ENCODE assay signal across 19 cellular contexts in the genomic region with DNA sequence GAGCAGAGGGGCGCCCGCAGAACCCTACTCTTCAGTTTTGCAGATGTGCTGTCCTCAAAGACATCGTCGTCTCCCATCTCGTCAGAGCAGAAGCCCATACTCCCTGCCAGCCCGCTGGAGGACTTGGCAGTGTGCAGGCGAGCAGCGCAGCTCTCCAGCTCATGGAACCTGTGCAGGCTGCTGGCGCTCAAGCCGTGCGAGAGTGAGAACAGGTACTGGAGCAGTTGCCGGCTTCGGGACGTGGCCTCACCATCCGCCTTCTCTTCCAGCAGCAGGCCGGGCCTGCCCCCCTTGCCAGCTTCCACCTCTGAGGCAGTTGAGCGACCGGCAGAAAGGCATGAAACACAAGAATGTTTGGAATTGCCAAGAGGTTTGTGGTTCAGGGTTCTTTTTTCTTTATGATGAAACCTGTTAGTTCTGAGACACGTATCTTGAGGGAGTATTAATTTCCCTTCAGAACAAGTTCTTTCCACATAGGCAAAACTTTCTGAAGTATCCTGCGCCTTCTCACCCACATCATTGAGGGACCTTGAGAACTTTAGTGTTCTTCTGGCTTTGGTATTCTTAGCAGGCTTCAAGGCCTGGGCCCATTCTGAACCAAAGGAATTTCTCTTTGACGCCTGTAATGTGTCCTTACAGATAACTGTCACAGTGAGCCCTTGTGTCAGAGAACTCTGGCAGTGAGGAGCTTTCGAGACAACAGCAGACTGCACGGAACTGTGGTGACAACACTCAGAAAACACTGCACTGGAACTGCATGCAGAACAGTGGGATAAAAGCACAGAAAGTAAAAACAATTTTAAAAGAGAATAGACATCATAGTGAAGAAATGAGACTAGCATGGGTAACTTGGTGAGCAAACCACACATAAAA.
DNase-seq lines count a peak whose midpoint lies in the region; ATAC-seq, FAIRE-seq and TF ChIP-seq lines count a peak whose summit lies in the region.
"Had no signal": no experiment of that assay in that cellular context is flagged by ENCODE, and none has a peak within 500 bp of the region (broad histone marks: within the 10 kb centered on the region; RNA-seq: fewer than 3 reads in every experiment).

No MANE protein-coding gene starts in this region.

- no peak for TF ChIP-seq CTCF in AG10803 (conservative IDR thresholded peaks at IDR 0.05; ENCODE audit: low read length)
- TF ChIP-seq CTCF in activated B cell treated with CpG ODN at 0.5 μM for 24 hours (IDR thresholded peaks at IDR 0.05), result no peak
- TF ChIP-seq CTCF in lower lobe of right lung (IDR thresholded peaks at IDR 0.05), result no peak
- TF ChIP-seq CTCF in prostate gland (IDR thresholded peaks at IDR 0.05), result no peak

- peaks cover 94% of the 10 kb centered on the region for H3K4me1 Mint-ChIP-seq in activated B cell treated with CpG ODN at 0.5 μM for 24 hours

- FAIRE-seq in GM12891 (lab: Jason Lieb, UNC), result peak; percentile 54

- DNase-seq in AG10803 (ENCODE audit: low read depth) (peak; percentile 28), GM12891 (ENCODE audit: insufficient read length, low spot score) (no peak), activated B cell treated with CpG ODN at 0.5 μM for 24 hours (no peak), lower lobe of right lung (peak; percentile 61), NCI-H187 treated with DMSO at 0.1 percent for 48 hours (lab: John Stamatoyannopoulos, UW) (no peak), prostate gland (ENCODE audit: low spot score) (no peak), NOMO-1 (lab: John Stamatoyannopoulos, UW; ENCODE audit: unreplicated experiment in 2 of 2) (no peak)
- DNase-seq: activated CD4-positive, alpha-beta T cell treated with anti-CD3 and anti-CD28 coated beads, Interleukin-2, amount 50 U/mL, for 4 hours; activated naive CD4-positive, alpha-beta T cell treated with anti-CD3 and anti-CD28 coated beads for 36 hours; activated T-cell treated with anti-CD3 and anti-CD28 coated beads for 4 hours; DMS79 treated with DMSO at 0.1 percent for 48 hours; glutamatergic neuron; NCI-H2081; NCI-H510A; uterus had no signal

- H3K36me3 ChIP-seq in lower lobe of right lung (peaks cover 45% of the 10 kb centered on the region), prostate gland (no peaks in the 10 kb centered on the region)
- H3K36me3 ChIP-seq: uterus had no signal

- no peak for TF ChIP-seq POLR2A in GM12891 (IDR thresholded peaks at IDR 0.05; ENCODE audit: low read depth, low read length)
- TF ChIP-seq POLR2A in prostate gland (IDR thresholded peaks at IDR 0.05), result no peak

- intact Hi-C loops in activated B cell treated with CpG ODN at 0.5 μM for 24 hours (cut with micrococcal nuclease) (loop anchor here (5.0 kb wide), 4 partner anchors 264 to 559 kb away; a partner anchor contains a TSS), lower lobe of right lung (cut with DNase I) (no loop called here), prostate gland (cut with DNase I) (no loop called here)

- peak overlapping the region; percentile 75 for H3K4me3 Mint-ChIP-seq in activated B cell treated with CpG ODN at 0.5 μM for 24 hours
- H3K4me3 Mint-ChIP-seq: activated naive CD4-positive, alpha-beta T cell treated with anti-CD3 and anti-CD28 coated beads for 36 hours; brain had no signal

- H3K9me3 ChIP-seq in lower lobe of right lung (no peaks in the 10 kb centered on the region), prostate gland (no peaks in the 10 kb centered on the region)
- H3K9me3 ChIP-seq: esophagus muscularis mucosa, uterus had no signal

- H3K9me3 Mint-ChIP-seq in activated B cell treated with CpG ODN at 0.5 μM for 24 hours, result no peaks in the 10 kb centered on the region
- H3K9me3 Mint-ChIP-seq: activated naive CD4-positive, alpha-beta T cell treated with anti-CD3 and anti-CD28 coated beads for 36 hours; brain had no signal

- H3K27me3 Mint-ChIP-seq in activated B cell treated with CpG ODN at 0.5 μM for 24 hours, result no peaks in the 10 kb centered on the region

- WGBS in prostate gland, result 85% methylated on average over 23 of the region's 23 CpGs

- POLR2A ChIA-PET in activated B cell treated with CpG ODN at 0.5 μM for 24 hours (lab: Charles Lee), result interaction anchor here (2.9 to 4.7 kb wide), 2 partner anchors 43 to 93 kb away, joined by 13 to 92 read pairs; no protein-coding TSS in a partner anchor

- ATAC-seq in activated B cell treated with CpG ODN at 0.5 μM for 24 hours (ENCODE audit: low read depth) (no peak), lower lobe of right lung (peak in 1 of 2 donors; percentile 32), GM21529 (IDR thresholded peaks at IDR 0.05; ENCODE audit: unreplicated experiment) (no peak)
- ATAC-seq: Panc1 had no signal

- peaks cover 21% of the 10 kb centered on the region for H3K36me3 Mint-ChIP-seq in activated B cell treated with CpG ODN at 0.5 μM for 24 hours (ENCODE audit: low read depth)

- no peak overlapping the region for H3K27ac ChIP-seq in lower lobe of right lung
- H3K27ac ChIP-seq in prostate gland, result no peak overlapping the region
- H3K27ac ChIP-seq: esophagus muscularis mucosa, uterus had no signal

- H3K27me3 ChIP-seq in lower lobe of right lung (ENCODE audit: low read depth) (no peaks in the 10 kb centered on the region), prostate gland (replicated peaks; ENCODE audit: insufficient read depth) (no peaks in the 10 kb centered on the region)
- H3K27me3 ChIP-seq: esophagus muscularis mucosa, uterus had no signal

- H3K27ac Mint-ChIP-seq in activated B cell treated with CpG ODN at 0.5 μM for 24 hours, result peak overlapping the region; percentile 98
- H3K27ac Mint-ChIP-seq: activated naive CD4-positive, alpha-beta T cell treated with anti-CD3 and anti-CD28 coated beads for 36 hours; brain had no signal

- CTCF ChIA-PET in activated B cell treated with CpG ODN at 0.5 μM for 24 hours (lab: Charles Lee), result interaction anchor here (2.0 to 2.4 kb wide), 3 partner anchors 209 to 213 kb away, joined by 15 to 48 read pairs (median 25); a partner anchor contains a TSS

- H3K4me3 ChIP-seq in AG10803 (ENCODE audit: low read length), result no peak overlapping the region
- no peak overlapping the region for H3K4me3 ChIP-seq in lower lobe of right lung
- no peak overlapping the region for H3K4me3 ChIP-seq in prostate gland
- H3K4me3 ChIP-seq: esophagus muscularis mucosa, uterus had no signal

- H3K4me1 ChIP-seq in lower lobe of right lung, result peaks cover 23% of the 10 kb centered on the region
- H3K4me1 ChIP-seq in prostate gland (replicated peaks), result peaks cover 4% of the 10 kb centered on the region
- H3K4me1 ChIP-seq: uterus had no signal

TF ChIP-seq in GM12891, 5 proteins besides CTCF, POLR2A, EP300 and RAD21:
- TF ChIP-seq TAF1 (IDR thresholded peaks at IDR 0.05; ENCODE audit: low read depth, low read length), result no peak
- TF ChIP-seq PAX5 (IDR thresholded peaks at IDR 0.05; ENCODE audit: insufficient read depth, low read length, severe bottlenecking), result no peak
- no peak for TF ChIP-seq POU2F2 (IDR thresholded peaks at IDR 0.05; ENCODE audit: low read depth, low read length)
- TF ChIP-seq POLR2AphosphoS5 (IDR thresholded peaks at IDR 0.05; ENCODE audit: low read depth, low read length), result no peak
- no peak for TF ChIP-seq SPI1 (IDR thresholded peaks at IDR 0.05; ENCODE audit: low read depth, low read length)

Comparison
In these comparisons a context has a peak if more than half of its experiments do, and no peak if none do; other contexts are left out.
1. DNase-seq: peak in AG10803 (single experiment) and lower lobe of right lung (single experiment); none in GM12891 (single experiment), activated B cell treated with CpG ODN at 0.5 μM for 24 hours (single experiment), NCI-H187 treated with DMSO at 0.1 percent for 48 hours (single experiment), prostate gland (single experiment) and NOMO-1 (0 of 2).